10 cellular contexts compared by ENCODE assay signal in genomic region chr5:38557792-38558191, GRCh38. TPM values are rescaled to one million over a fixed set of nuclear protein-coding genes. Genes with fewer than 3 reads are reported as not detected.
DNase-seq lines count a peak whose midpoint lies in the region; ATAC-seq and TF ChIP-seq lines count a peak whose summit lies in the region.
"Had no signal": no experiment of that assay in that cellular context is flagged by ENCODE, and none has a peak within 500 bp of the region (broad histone marks: within the 10 kb centered on the region; RNA-seq: fewer than 3 reads in every experiment).

No MANE protein-coding gene starts in this region.

- H3K27me3 ChIP-seq in HUES6 (ENCODE audit: control insufficient read depth, insufficient read depth, low read length): peaks cover 12% of the 10 kb centered on the region
- peaks cover 53% of the 10 kb centered on the region for H3K27me3 ChIP-seq in foreskin keratinocyte

- H3K4me3 Mint-ChIP-seq in naive thymus-derived CD8-positive, alpha-beta T cell: peak overlapping the region in 9 of 10 donors; percentile 59 to 80 (median 71)

- peaks cover 5 to 19% (median 15%) of the 10 kb centered on the region in 4 donors for H3K4me1 Mint-ChIP-seq in naive thymus-derived CD8-positive, alpha-beta T cell

- no peak overlapping the region for H3K9ac ChIP-seq in HUES6 (ENCODE audit: low read length)

- H3K9me3 Mint-ChIP-seq in naive thymus-derived CD8-positive, alpha-beta T cell: no peaks in the 10 kb centered on the region

- TF ChIP-seq CTCF in 22Rv1 (IDR thresholded peaks at IDR 0.05) (no peak), foreskin keratinocyte (conservative IDR thresholded peaks at IDR 0.05) (no peak)

- no peak for DNase-seq in naive thymus-derived CD8-positive, alpha-beta T cell
- DNase-seq in dedifferentiated amniotic fluid mesenchymal stem cell (ENCODE audit: extremely low spot score) (no peak), hepatic stellate cell (ENCODE audit: low spot score) (no peak), foreskin keratinocyte (no peak), OCI-M2 (lab: John Stamatoyannopoulos, UW; ENCODE audit: unreplicated experiment) (no peak)
- DNase-seq: KBM-7 had no signal

- no peaks in the 10 kb centered on the region for H3K9me3 ChIP-seq in HUES6 (ENCODE audit: control insufficient read depth, insufficient read depth, low read depth, low read length)
- H3K9me3 ChIP-seq: neutrophil had no signal

- H3K36me3 Mint-ChIP-seq in naive thymus-derived CD8-positive, alpha-beta T cell: no peaks in the 10 kb centered on the region

- H3K27me3 Mint-ChIP-seq in naive thymus-derived CD8-positive, alpha-beta T cell: peaks cover 27 to 72% (median 53%) of the 10 kb centered on the region in 5 donors

- peaks cover 18% of the 10 kb centered on the region; the same call in 1 of the 2 replicates for H3K4me1 ChIP-seq in HUES6 (ENCODE audit: control insufficient read depth, insufficient read depth, low read length)
- H3K4me1 ChIP-seq in foreskin keratinocyte: no peaks in the 10 kb centered on the region

- H3K4me3 ChIP-seq in HUES6 (ENCODE audit: low read depth, low read length): peak overlapping the region; percentile 93

- no peak for ATAC-seq in naive thymus-derived CD8-positive, alpha-beta T cell
- no peak for ATAC-seq in foreskin keratinocyte

- H3K27ac Mint-ChIP-seq in naive thymus-derived CD8-positive, alpha-beta T cell: no peak overlapping the region

- POLR2A ChIA-PET in naive thymus-derived CD8-positive, alpha-beta T cell (lab: Charles Lee): no interaction called here

- H3K36me3 ChIP-seq in HUES6 (ENCODE audit: control insufficient read depth, insufficient read depth, low read length): no peaks in the 10 kb centered on the region
- H3K36me3 ChIP-seq: neutrophil had no signal

- H3K27ac ChIP-seq in 22Rv1 (peak overlapping the region; percentile 86), HUES6 (ENCODE audit: low read depth, low read length) (no peak overlapping the region), cingulate gyrus (ENCODE audit: low read depth, low read length) (peak overlapping the region; percentile 98), foreskin keratinocyte (no peak overlapping the region)
- H3K27ac ChIP-seq: neutrophil had no signal

RNA-seq across cellular contexts. Expression of gene LIFR, which starts 1.3 kb away (rescaled TPM):
- total RNA-seq in naive thymus-derived CD8-positive, alpha-beta T cell: not detected
- not detected for polyA plus RNA-seq in naive thymus-derived CD8-positive, alpha-beta T cell
- total RNA-seq in foreskin keratinocyte: 0.65 and 0.92 TPM in 2 replicates
- 0.07 and 0.11 TPM in 2 replicates for polyA plus RNA-seq in foreskin keratinocyte

Comparison
In these comparisons a context has a peak if more than half of its experiments do, and no peak if none do; other contexts are left out.
1. H3K27ac ChIP-seq: peak in 22Rv1 (single experiment) and cingulate gyrus (single experiment); none in HUES6 (single experiment) and foreskin keratinocyte (single experiment).